Comparison of ENCODE assay signal across 1 cellular context in genomic region chr10:72254891-72255568, GRCh38.
TF ChIP-seq lines count a peak whose summit lies in the region.

No MANE protein-coding gene starts in this region.

TF ChIP-seq in H1, 55 proteins besides CTCF, POLR2A, EP300 and RAD21 (continued from another document):
- TF ChIP-seq BRCA1 (IDR thresholded peaks at IDR 0.05; ENCODE audit: low read depth, low read length) (no peak), SP2 (IDR thresholded peaks at IDR 0.05; ENCODE audit: low read length) (no peak), JUN (IDR thresholded peaks at IDR 0.05; ENCODE audit: low read depth, low read length) (no peak), E2F6 (IDR thresholded peaks at IDR 0.05) (no peak), SIN3A (conservative IDR thresholded peaks at IDR 0.05 in 1 of 2, IDR thresholded peaks at IDR 0.05 in 1 of 2; ENCODE audit: low read depth in 1 of 2, low read length in 2 of 2) (0 out of 4 replicates have a peak, but pooled peaks of 1 of the 2 experiments have one; percentile 63), HDAC2 (IDR thresholded peaks at IDR 0.05; ENCODE audit: borderline replicate concordance in 1 of 2, low read depth in 2 of 2, low read length in 2 of 2) (no peak), PHF8 (conservative IDR thresholded peaks at IDR 0.05; ENCODE audit: low read depth, low read length) (0 out of 2 replicates have a peak, but pooled peaks have one; percentile 36), YY1 (IDR thresholded peaks at IDR 0.05; ENCODE audit: low read depth, low read length) (no peak), FOSL1 (IDR thresholded peaks at IDR 0.05; ENCODE audit: insufficient read depth, low read depth, low read length) (peak; percentile 92), RXRA (IDR thresholded peaks at IDR 0.05; ENCODE audit: insufficient read depth, low read depth, low read length) (no peak), TBP (IDR thresholded peaks at IDR 0.05; ENCODE audit: low read depth, low read length) (peak; percentile 53; the same call in 1 of the 2 replicates), KDM5A (IDR thresholded peaks at IDR 0.05; ENCODE audit: low read length) (no peak), POU5F1 (IDR thresholded peaks at IDR 0.05; ENCODE audit: low read depth, low read length) (no peak), CTBP2 (IDR thresholded peaks at IDR 0.05; ENCODE audit: borderline replicate concordance, insufficient read depth, insufficient read length, low read length) (no peak), SIX5 (IDR thresholded peaks at IDR 0.05; ENCODE audit: low read depth, low read length) (no peak), SP1 (IDR thresholded peaks at IDR 0.05; ENCODE audit: low read depth, low read length) (peak; percentile 21; the same call in 1 of the 2 replicates), NRF1 (IDR thresholded peaks at IDR 0.05; ENCODE audit: low read depth, low read length) (no peak), POLR2AphosphoS5 (IDR thresholded peaks at IDR 0.05; ENCODE audit: low read depth, low read length) (no peak), CHD2 (IDR thresholded peaks at IDR 0.05; ENCODE audit: low read length) (no peak), SUZ12 (IDR thresholded peaks at IDR 0.05; ENCODE audit: low read length) (no peak), RFX5 (IDR thresholded peaks at IDR 0.05; ENCODE audit: borderline replicate concordance, low read depth, low read length) (no peak), SP4 (IDR thresholded peaks at IDR 0.05; ENCODE audit: low read length) (0 out of 2 replicates have a peak, but pooled peaks have one; percentile 52), EGR1 (IDR thresholded peaks at IDR 0.05; ENCODE audit: borderline replicate concordance, low read depth, low read length) (no peak), MAX (IDR thresholded peaks at IDR 0.05) (peak; percentile 54), TCF12 (IDR thresholded peaks at IDR 0.05; ENCODE audit: low read depth, low read length) (no peak), BACH1 (IDR thresholded peaks at IDR 0.05; ENCODE audit: low read length) (no peak), ASH2L (IDR thresholded peaks at IDR 0.05; ENCODE audit: low read length) (peak; percentile 62), KDM4A (IDR thresholded peaks at IDR 0.05; ENCODE audit: low read depth, low read length, severe bottlenecking) (no peak), RBBP5 (IDR thresholded peaks at IDR 0.05; ENCODE audit: borderline replicate concordance, low read depth, low read length) (peak; percentile 78; the same call in 1 of the 2 replicates), TEAD4 (IDR thresholded peaks at IDR 0.05; ENCODE audit: low read depth, low read length) (peak; percentile 31; the same call in 1 of the 2 replicates), CBX8 (IDR thresholded peaks at IDR 0.05; ENCODE audit: borderline replicate concordance, low read depth, low read length) (no peak), TAF7 (optimal IDR thresholded peaks at IDR 0.05; ENCODE audit: borderline replicate concordance, low read depth, low read length) (no peak)
